ENCODE assay signal across 15 cellular contexts in the genomic region with DNA sequence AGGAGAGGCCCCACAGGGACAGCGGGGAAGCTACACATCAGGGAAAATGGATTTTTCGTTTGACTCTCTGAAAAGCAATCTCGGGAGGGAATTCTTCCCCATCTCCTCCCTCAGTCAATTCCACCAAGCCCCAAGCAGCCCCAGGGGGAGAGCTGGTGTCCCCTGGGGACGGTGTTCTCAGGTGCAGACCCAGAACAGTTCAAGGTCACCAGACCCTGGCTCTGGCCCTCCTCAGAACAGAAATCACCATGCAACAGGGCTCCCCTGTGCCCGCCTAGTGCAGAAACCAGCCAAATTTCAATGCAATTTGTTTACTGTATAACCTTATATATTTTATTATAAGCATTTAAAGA.
"Had no signal": no experiment of that assay in that cellular context is flagged by ENCODE, and none has a peak within 500 bp of the region (broad histone marks: within the 10 kb centered on the region; RNA-seq: fewer than 3 reads in every experiment).

No MANE protein-coding gene starts in this region.

- H3K9me3 ChIP-seq: lower lobe of right lung, tibial artery had no signal

- DNase-seq: activated CD4-positive, CD25-positive, alpha-beta regulatory T cell treated with anti-CD3 and anti-CD28 coated beads, Interleukin-2, amount 50 U/mL, for 72 hours; activated naive CD4-positive, alpha-beta T cell; activated naive CD8-positive, alpha-beta T cell treated with anti-CD3 and anti-CD28 coated beads, Interleukin-2, amount 10 ng/mL, durations not matched to agents 7 days and 5 days; foreskin keratinocyte; glutamatergic neuron; left colon; lower lobe of right lung; stimulated activated CD4-positive, alpha-beta T cell treated with anti-CD3 and anti-CD28 coated beads, Interleukin-2, amount 100 ng/mL, for 24 hours; stimulated activated naive CD4-positive, alpha-beta T cell treated with Interleukin-2 at 50 U/mL for 16 hours; T1000 had no signal

- H3K27ac ChIP-seq: dorsolateral prefrontal cortex, foreskin keratinocyte, lower lobe of right lung, tibial artery had no signal

- FAIRE-seq: colon, islet of Langerhans, urothelium cell line had no signal

- H3K4me3 ChIP-seq: dorsolateral prefrontal cortex, lower lobe of right lung, tibial artery had no signal

- H3K4me1 ChIP-seq: lower lobe of right lung, tibial artery had no signal

- H3K27me3 ChIP-seq: foreskin keratinocyte, tibial artery had no signal

- H3K36me3 ChIP-seq: lower lobe of right lung had no signal

- ATAC-seq: foreskin keratinocyte, lower lobe of right lung had no signal
